Comparison of ENCODE assay signal across 1 cellular context in genomic region chr17:73224663-73225305, GRCh38.
TF ChIP-seq lines count a peak whose summit lies in the region.

No MANE protein-coding gene starts in this region.

TF ChIP-seq in HepG2, 621 proteins besides CTCF, POLR2A, EP300 and RAD21 (continues in another document):
- no peak for TF ChIP-seq KIAA2018 (CRISPR knock-in tag; IDR thresholded peaks at IDR 0.05; ENCODE audit: borderline replicate concordance)
- TF ChIP-seq RAD51 (IDR thresholded peaks at IDR 0.05; ENCODE audit: borderline replicate concordance), result no peak
- TF ChIP-seq ZMYM3 (CRISPR knock-in tag; IDR thresholded peaks at IDR 0.05), result peak; percentile 66
- TF ChIP-seq ZNF589 (CRISPR knock-in tag; conservative IDR thresholded peaks at IDR 0.05), result no peak
- no peak for TF ChIP-seq ARID5B (CRISPR knock-in tag; IDR thresholded peaks at IDR 0.05)
- TF ChIP-seq ZNF768 (CRISPR knock-in tag; IDR thresholded peaks at IDR 0.05), result peak; percentile 94
- peak; percentile 96 for TF ChIP-seq ZNF121 (CRISPR knock-in tag; IDR thresholded peaks at IDR 0.05)
- TF ChIP-seq ZNF598 (CRISPR knock-in tag; IDR thresholded peaks at IDR 0.05; ENCODE audit: borderline replicate concordance), result no peak
- no peak for TF ChIP-seq THRA (CRISPR knock-in tag; IDR thresholded peaks at IDR 0.05; ENCODE audit: borderline replicate concordance)
- TF ChIP-seq ARNT (IDR thresholded peaks at IDR 0.05), result no peak
- no peak for TF ChIP-seq KDM4B (CRISPR knock-in tag; IDR thresholded peaks at IDR 0.05)
- no peak for TF ChIP-seq HCFC1 (IDR thresholded peaks at IDR 0.05; ENCODE audit: low read depth, low read length)
- TF ChIP-seq, protein P1, sequence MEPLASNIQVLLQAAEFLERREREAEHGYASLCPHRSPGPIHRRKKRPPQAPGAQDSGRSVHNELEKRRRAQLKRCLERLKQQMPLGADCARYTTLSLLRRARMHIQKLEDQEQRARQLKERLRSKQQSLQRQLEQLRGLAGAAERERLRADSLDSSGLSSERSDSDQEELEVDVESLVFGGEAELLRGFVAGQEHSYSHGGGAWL (CRISPR knock-in tag; IDR thresholded peaks at IDR 0.05), result no peak
- TF ChIP-seq HMGA1 (CRISPR knock-in tag; conservative IDR thresholded peaks at IDR 0.05), result no peak
- no peak for TF ChIP-seq TBX2 (CRISPR knock-in tag; IDR thresholded peaks at IDR 0.05; ENCODE audit: borderline replicate concordance)
- TF ChIP-seq, protein P2, sequence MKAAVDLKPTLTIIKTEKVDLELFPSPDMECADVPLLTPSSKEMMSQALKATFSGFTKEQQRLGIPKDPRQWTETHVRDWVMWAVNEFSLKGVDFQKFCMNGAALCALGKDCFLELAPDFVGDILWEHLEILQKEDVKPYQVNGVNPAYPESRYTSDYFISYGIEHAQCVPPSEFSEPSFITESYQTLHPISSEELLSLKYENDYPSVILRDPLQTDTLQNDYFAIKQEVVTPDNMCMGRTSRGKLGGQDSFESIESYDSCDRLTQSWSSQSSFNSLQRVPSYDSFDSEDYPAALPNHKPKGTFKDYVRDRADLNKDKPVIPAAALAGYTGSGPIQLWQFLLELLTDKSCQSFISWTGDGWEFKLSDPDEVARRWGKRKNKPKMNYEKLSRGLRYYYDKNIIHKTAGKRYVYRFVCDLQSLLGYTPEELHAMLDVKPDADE (CRISPR knock-in tag; IDR thresholded peaks at IDR 0.05), result no peak
- TF ChIP-seq TOPORS (CRISPR knock-in tag; IDR thresholded peaks at IDR 0.05), result no peak
- TF ChIP-seq, protein P3, sequence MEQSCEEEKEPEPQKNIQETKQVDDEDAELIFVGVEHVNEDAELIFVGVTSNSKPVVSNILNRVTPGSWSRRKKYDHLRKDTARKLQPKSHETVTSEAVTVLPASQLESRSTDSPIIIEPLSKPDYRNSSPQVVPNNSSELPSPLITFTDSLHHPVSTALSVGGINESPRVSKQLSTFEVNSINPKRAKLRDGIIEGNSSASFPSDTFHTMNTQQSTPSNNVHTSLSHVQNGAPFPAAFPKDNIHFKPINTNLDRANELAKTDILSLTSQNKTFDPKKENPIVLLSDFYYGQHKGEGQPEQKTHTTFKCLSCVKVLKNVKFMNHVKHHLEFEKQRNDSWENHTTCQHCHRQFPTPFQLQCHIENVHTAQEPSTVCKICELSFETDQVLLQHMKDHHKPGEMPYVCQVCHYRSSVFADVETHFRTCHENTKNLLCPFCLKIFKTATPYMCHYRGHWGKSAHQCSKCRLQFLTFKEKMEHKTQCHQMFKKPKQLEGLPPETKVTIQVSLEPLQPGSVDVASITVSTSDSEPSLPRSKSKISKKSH (CRISPR knock-in tag; IDR thresholded peaks at IDR 0.05; ENCODE audit: borderline replicate concordance), result no peak
- TF ChIP-seq, protein P4, sequence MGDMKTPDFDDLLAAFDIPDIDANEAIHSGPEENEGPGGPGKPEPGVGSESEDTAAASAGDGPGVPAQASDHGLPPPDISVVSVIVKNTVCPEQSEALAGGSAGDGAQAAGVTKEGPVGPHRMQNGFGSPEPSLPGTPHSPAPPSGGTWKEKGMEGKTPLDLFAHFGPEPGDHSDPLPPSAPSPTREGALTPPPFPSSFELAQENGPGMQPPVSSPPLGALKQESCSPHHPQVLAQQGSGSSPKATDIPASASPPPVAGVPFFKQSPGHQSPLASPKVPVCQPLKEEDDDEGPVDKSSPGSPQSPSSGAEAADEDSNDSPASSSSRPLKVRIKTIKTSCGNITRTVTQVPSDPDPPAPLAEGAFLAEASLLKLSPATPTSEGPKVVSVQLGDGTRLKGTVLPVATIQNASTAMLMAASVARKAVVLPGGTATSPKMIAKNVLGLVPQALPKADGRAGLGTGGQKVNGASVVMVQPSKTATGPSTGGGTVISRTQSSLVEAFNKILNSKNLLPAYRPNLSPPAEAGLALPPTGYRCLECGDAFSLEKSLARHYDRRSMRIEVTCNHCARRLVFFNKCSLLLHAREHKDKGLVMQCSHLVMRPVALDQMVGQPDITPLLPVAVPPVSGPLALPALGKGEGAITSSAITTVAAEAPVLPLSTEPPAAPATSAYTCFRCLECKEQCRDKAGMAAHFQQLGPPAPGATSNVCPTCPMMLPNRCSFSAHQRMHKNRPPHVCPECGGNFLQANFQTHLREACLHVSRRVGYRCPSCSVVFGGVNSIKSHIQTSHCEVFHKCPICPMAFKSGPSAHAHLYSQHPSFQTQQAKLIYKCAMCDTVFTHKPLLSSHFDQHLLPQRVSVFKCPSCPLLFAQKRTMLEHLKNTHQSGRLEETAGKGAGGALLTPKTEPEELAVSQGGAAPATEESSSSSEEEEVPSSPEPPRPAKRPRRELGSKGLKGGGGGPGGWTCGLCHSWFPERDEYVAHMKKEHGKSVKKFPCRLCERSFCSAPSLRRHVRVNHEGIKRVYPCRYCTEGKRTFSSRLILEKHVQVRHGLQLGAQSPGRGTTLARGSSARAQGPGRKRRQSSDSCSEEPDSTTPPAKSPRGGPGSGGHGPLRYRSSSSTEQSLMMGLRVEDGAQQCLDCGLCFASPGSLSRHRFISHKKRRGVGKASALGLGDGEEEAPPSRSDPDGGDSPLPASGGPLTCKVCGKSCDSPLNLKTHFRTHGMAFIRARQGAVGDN (CRISPR knock-in tag; IDR thresholded peaks at IDR 0.05), result 0 out of 2 replicates have a peak, but pooled peaks have one; percentile 14
- TF ChIP-seq ZNF3 (CRISPR knock-in tag; IDR thresholded peaks at IDR 0.05), result no peak
- TF ChIP-seq ZNF280D (CRISPR knock-in tag; IDR thresholded peaks at IDR 0.05), result no peak
- TF ChIP-seq ZSCAN9 (CRISPR knock-in tag; IDR thresholded peaks at IDR 0.05; ENCODE audit: borderline replicate concordance), result no peak
- no peak for TF ChIP-seq ETV5 (CRISPR knock-in tag; IDR thresholded peaks at IDR 0.05; ENCODE audit: borderline replicate concordance)
- TF ChIP-seq SMAD3 (CRISPR knock-in tag; IDR thresholded peaks at IDR 0.05), result no peak
- TF ChIP-seq TFE3 (CRISPR knock-in tag; IDR thresholded peaks at IDR 0.05), result no peak
